In the genomic region with DNA sequence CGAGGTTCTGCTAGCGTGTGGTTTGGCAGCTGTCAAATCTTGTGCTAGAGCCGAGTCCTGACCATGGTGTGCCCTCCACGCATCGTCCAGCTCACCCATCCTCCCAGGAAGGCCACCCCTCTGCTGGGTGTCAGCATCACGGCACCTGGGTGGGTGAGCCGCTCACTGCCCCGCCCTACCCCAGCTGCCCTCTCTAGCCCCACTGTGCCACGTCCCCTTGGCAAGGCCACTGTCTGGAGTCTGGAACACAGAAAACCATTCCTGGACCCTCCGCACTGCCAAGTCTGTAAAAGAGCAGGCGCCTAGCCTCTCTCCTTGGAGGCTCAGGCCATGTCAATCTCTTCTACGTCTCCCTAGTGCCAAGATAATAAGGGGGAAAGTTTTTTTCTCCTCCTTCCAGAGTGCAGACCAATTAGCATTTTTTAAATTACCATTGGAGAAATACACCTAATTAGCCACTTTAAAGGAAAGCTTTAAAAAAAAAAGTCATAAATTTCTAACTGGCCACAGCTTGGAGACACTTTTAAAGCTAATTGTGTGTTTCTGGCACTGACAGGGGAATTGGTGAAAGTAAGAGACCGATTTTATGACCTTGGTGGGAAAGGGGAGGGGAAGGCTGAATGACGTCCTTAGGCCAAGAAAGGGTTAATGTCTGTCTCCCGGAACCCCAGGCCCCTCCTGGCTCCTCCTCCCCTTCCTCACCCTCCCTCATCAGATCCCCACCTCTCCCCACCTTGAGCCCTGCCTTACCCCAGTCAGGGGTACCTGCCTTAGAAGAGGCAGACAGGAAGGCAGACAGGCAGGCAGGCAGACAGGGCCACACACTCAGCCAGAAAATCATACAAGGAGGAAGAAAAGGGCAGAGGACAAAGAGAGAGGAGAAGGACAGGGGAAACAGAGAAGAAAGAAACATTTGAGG, we compare ENCODE assay signal across 1 cellular context.
TF ChIP-seq lines count a peak whose summit lies in the region.

No MANE protein-coding gene starts in this region.

TF ChIP-seq in HEK293, 187 proteins besides CTCF, POLR2A, EP300 and RAD21 (continued from another document):
- TF ChIP-seq, protein P1, sequence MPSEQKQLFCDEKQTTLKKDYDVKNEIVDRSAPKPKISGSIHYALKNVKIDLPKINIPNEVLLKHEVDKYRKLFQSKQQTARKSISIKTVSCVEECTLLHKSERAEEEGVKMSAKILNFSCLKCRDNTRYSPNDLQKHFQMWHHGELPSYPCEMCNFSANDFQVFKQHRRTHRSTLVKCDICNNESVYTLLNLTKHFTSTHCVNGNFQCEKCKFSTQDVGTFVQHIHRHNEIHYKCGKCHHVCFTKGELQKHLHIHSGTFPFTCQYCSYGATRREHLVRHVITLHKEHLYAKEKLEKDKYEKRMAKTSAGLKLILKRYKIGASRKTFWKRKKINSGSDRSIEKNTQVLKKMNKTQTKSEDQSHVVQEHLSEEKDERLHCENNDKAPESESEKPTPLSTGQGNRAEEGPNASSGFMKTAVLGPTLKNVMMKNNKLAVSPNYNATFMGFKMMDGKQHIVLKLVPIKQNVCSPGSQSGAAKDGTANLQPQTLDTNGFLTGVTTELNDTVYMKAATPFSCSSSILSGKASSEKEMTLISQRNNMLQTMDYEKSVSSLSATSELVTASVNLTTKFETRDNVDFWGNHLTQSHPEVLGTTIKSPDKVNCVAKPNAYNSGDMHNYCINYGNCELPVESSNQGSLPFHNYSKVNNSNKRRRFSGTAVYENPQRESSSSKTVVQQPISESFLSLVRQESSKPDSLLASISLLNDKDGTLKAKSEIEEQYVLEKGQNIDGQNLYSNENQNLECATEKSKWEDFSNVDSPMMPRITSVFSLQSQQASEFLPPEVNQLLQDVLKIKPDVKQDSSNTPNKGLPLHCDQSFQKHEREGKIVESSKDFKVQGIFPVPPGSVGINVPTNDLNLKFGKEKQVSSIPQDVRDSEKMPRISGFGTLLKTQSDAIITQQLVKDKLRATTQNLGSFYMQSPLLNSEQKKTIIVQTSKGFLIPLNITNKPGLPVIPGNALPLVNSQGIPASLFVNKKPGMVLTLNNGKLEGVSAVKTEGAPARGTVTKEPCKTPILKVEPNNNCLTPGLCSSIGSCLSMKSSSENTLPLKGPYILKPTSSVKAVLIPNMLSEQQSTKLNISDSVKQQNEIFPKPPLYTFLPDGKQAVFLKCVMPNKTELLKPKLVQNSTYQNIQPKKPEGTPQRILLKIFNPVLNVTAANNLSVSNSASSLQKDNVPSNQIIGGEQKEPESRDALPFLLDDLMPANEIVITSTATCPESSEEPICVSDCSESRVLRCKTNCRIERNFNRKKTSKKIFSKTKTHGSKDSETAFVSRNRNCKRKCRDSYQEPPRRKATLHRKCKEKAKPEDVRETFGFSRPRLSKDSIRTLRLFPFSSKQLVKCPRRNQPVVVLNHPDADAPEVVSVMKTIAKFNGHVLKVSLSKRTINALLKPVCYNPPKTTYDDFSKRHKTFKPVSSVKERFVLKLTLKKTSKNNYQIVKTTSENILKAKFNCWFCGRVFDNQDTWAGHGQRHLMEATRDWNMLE (tag by site-specific recombination; conservative IDR thresholded peaks at IDR 0.05; ENCODE audit: low read depth): no peak
- TF ChIP-seq OVOL3 (tag by site-specific recombination; IDR thresholded peaks at IDR 0.05): no peak
- no peak for TF ChIP-seq ZNF610 (tag by site-specific recombination; IDR thresholded peaks at IDR 0.05; ENCODE audit: borderline replicate concordance)
- TF ChIP-seq ZNF426 (tag by site-specific recombination; IDR thresholded peaks at IDR 0.05): no peak
- no peak for TF ChIP-seq ZNF2 (tag by site-specific recombination; IDR thresholded peaks at IDR 0.05)
- no peak for TF ChIP-seq GLI4 (tag by site-specific recombination; IDR thresholded peaks at IDR 0.05)
- peak; percentile 80 for TF ChIP-seq PRDM6 (tag by site-specific recombination; IDR thresholded peaks at IDR 0.05)
- TF ChIP-seq, protein P2, sequence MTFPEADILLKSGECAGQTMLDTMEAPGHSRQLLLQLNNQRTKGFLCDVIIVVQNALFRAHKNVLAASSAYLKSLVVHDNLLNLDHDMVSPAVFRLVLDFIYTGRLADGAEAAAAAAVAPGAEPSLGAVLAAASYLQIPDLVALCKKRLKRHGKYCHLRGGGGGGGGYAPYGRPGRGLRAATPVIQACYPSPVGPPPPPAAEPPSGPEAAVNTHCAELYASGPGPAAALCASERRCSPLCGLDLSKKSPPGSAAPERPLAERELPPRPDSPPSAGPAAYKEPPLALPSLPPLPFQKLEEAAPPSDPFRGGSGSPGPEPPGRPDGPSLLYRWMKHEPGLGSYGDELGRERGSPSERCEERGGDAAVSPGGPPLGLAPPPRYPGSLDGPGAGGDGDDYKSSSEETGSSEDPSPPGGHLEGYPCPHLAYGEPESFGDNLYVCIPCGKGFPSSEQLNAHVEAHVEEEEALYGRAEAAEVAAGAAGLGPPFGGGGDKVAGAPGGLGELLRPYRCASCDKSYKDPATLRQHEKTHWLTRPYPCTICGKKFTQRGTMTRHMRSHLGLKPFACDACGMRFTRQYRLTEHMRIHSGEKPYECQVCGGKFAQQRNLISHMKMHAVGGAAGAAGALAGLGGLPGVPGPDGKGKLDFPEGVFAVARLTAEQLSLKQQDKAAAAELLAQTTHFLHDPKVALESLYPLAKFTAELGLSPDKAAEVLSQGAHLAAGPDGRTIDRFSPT (tag by site-specific recombination; IDR thresholded peaks at IDR 0.05): no peak
- no peak for TF ChIP-seq ZNF585B (tag by site-specific recombination; IDR thresholded peaks at IDR 0.05)
- no peak for TF ChIP-seq ZNF596 (tag by site-specific recombination; IDR thresholded peaks at IDR 0.05)
TF ChIP-seq in HEK293: peak in this region for 3.
